Comparison of ENCODE assay signal across 8 cellular contexts in the genomic region with DNA sequence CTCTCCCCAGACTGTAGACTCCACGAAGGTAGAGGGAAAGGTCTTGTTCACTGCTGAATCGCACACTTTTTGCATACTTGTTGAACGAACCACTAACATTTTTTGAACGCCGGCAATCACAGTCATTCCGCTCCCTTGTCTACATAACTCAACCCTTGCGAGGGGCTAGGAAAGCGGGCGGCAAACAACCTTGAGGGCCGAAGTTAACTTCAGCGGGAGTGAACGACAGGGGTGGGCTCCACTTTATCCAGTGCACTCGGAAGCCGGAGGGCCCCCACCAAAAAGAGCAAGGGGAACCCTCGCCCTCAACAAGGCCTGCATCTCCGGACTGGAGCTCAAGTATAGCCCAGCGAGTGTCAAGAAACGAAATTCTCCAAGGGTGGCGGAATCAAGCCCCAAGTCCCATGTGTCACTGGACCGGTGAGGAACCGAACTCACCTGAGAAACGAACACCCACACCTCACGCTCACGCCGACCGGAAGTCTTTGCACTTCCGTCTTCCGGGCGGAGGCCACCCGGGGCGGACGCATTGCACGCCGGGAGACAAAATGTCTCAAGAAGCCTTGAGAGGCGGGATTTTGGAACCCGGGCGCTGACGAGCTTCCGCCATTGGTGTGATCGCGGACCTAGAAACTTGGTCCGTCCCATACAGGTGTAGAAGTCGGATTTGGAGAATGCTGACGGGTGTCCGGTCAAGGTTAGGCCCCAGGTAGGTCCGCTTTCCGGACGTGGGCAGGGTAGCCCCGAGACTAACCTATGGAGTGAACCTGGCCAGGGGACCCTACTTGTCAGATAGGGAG. TPM values are rescaled to one million over a fixed set of nuclear protein-coding genes. Genes with fewer than 3 reads are reported as not detected.
DNase-seq lines count a peak whose midpoint lies in the region; ATAC-seq, FAIRE-seq and TF ChIP-seq lines count a peak whose summit lies in the region.

A gene (minus strand): TSS at position 484 of the 800 bp plus-strand sequence. CDS start 1,644 bp downstream, outside the sequence.

- no peaks in the 10 kb centered on the region for H3K27me3 ChIP-seq in HUES64 (ENCODE audit: insufficient read depth, low read length)
- H3K27me3 ChIP-seq in mucosa of rectum (ENCODE audit: control insufficient read depth in 2 of 2, insufficient read depth in 2 of 2, low read length in 2 of 2) = no peaks in the 10 kb centered on the region

- no peak for FAIRE-seq in D721Med (lab: Jason Lieb, UNC)

- peak within 1 kb of the TSS; percentile 78 for H3K4me3 ChIP-seq in HUES64 (ENCODE audit: low read length)
- peak within 1 kb of the TSS; percentile 96 to 99 for H3K4me3 ChIP-seq in mucosa of rectum (ENCODE audit: low read length in 2 of 2)

- peaks cover 33% of the 10 kb centered on the region for H3K36me3 ChIP-seq in HUES64 (ENCODE audit: insufficient read depth, low read length)
- peaks cover 10 to 17% of the 10 kb centered on the region in 2 donors for H3K36me3 ChIP-seq in mucosa of rectum (ENCODE audit: control insufficient read depth in 2 of 2, insufficient read depth in 2 of 2, low read length in 2 of 2)

- H3K9me3 ChIP-seq in HUES64 (ENCODE audit: insufficient read depth, low read depth, low read length) (no peaks in the 10 kb centered on the region), mucosa of rectum (ENCODE audit: control insufficient read depth in 2 of 2, low read length in 2 of 2) (no peaks in the 10 kb centered on the region)

- DNase-seq in D721Med (ENCODE audit: insufficient read length, low spot score) (peak; percentile 68), OCI-M1 (lab: John Stamatoyannopoulos, UW) (peak; percentile 93), activated T-cell treated with anti-CD3 and anti-CD28 coated beads for 4 hours (peak; percentile 87), erythroblast (lab: John Stamatoyannopoulos, UW) (peak; percentile 93)
- DNase-seq in stimulated activated CD8-positive, alpha-beta memory T cell treated with anti-CD3 and anti-CD28 coated beads, Interleukin-4, amount 100 ng/mL, for 4 hours (ENCODE audit: low read depth in 2 of 2, low spot score in 1 of 2) = peak; percentile 74 to 80

- H3K9ac ChIP-seq in HUES64 (ENCODE audit: low read depth, low read length) (peak within 1 kb of the TSS; percentile 83), mucosa of rectum (ENCODE audit: low read depth in 1 of 2, low read length in 2 of 2) (peak within 1 kb of the TSS; percentile 82 to 89)

- H3K27ac ChIP-seq in HUES64 (ENCODE audit: low read depth, low read length) (peak within 1 kb of the TSS; percentile 87), mucosa of rectum (ENCODE audit: low read depth in 2 of 2, low read length in 2 of 2) (peak within 1 kb of the TSS; percentile 85 to 87)

- under 1% methylated on average over 49 of the region's 49 CpGs for WGBS in HUES64

- H3K4me1 ChIP-seq in HUES64 (ENCODE audit: insufficient read depth, low read length) (peaks cover 16% of the 10 kb centered on the region), mucosa of rectum (ENCODE audit: control insufficient read depth in 2 of 2, insufficient read depth in 2 of 2, low read length in 2 of 2) (peaks cover 3 to 11% of the 10 kb centered on the region in 2 donors)

- peak; percentile 99 for ATAC-seq in GM21423 (IDR thresholded peaks at IDR 0.05; ENCODE audit: unreplicated experiment)

- TF ChIP-seq POLR2A in erythroblast (IDR thresholded peaks at IDR 0.05; ENCODE audit: low read length) = peak; percentile 94

- TF ChIP-seq CTCF in D721Med (IDR thresholded peaks at IDR 0.05; ENCODE audit: insufficient read depth, missing control alignments) = no peak

RNA-seq across cellular contexts. Expression of the gene that starts here (rescaled TPM):
- 25.0 TPM for polyA plus RNA-seq in HUES64 (2013, experiment 1 of 2)
- 28.2 TPM for polyA plus RNA-seq in HUES64 (2013, experiment 2 of 2)

Comparison
In these comparisons a context has a peak if more than half of its experiments do, and no peak if none do; other contexts are left out.
1. Peak in every context shown above with its lines: DNase-seq, ATAC-seq, H3K4me3 ChIP-seq and H3K27ac ChIP-seq.